Comparison of ENCODE assay signal across 1 cellular context in the genomic region with DNA sequence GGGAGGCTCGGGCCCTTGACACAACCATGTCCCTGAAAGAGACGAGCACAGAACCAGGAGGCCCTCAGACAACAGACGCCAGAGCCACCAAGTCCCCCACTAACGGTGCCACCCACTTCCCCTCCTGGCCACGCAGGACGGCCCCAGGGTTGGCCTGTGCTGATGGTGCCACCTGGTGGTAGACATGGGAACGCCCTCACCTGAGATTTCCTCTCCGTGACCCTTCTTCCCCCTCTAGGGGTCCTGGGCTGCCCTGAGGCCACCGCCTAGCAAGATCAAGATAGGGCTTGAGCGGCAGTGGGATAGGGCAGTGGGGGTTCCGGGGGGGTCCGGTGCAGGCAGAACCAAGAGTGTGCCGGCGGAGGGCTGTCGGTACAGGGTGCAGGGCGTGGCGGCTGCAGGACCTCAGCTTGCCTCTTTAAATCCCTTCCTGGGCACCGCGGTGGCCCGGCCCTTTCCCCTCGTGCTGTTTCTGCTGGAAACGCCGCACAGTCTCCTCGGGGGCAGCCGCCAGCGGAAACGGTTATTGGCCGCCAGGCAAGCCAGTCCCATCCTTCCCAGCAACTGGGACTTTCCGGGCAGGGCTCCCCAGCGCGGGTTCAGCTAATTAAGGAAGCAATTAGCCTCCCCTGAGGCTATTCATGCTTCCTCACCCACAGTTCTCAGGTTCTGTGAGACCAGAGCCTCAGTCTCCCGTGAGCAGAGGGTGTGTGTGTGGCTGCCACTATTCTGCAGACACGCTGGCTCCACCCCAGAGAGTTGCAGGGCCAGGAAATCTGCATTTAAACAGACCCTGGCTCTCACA.
A peak's percentile ranks its signal among the peaks of the same experiment; 100 is the strongest.
TF ChIP-seq lines count a peak whose summit lies in the region.

No MANE protein-coding gene starts in this region.

TF ChIP-seq in WTC11, 78 proteins besides CTCF, POLR2A, EP300 and RAD21 (continued from another document):
- TF ChIP-seq, protein P1, sequence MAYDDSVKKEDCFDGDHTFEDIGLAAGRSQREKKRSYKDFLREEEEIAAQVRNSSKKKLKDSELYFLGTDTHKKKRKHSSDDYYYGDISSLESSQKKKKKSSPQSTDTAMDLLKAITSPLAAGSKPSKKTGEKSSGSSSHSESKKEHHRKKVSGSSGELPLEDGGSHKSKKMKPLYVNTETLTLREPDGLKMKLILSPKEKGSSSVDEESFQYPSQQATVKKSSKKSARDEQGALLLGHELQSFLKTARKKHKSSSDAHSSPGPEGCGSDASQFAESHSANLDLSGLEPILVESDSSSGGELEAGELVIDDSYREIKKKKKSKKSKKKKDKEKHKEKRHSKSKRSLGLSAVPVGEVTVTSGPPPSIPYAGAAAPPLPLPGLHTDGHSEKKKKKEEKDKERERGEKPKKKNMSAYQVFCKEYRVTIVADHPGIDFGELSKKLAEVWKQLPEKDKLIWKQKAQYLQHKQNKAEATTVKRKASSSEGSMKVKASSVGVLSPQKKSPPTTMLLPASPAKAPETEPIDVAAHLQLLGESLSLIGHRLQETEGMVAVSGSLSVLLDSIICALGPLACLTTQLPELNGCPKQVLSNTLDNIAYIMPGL (CRISPR knock-in tag; IDR thresholded peaks at IDR 0.05) = peak; percentile 84
- TF ChIP-seq, protein P2, sequence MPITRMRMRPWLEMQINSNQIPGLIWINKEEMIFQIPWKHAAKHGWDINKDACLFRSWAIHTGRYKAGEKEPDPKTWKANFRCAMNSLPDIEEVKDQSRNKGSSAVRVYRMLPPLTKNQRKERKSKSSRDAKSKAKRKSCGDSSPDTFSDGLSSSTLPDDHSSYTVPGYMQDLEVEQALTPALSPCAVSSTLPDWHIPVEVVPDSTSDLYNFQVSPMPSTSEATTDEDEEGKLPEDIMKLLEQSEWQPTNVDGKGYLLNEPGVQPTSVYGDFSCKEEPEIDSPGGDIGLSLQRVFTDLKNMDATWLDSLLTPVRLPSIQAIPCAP (CRISPR knock-in tag; IDR thresholded peaks at IDR 0.05) = no peak
- peak; percentile 62; the same call in 1 of the 2 replicates for TF ChIP-seq SMAD3 (CRISPR knock-in tag; IDR thresholded peaks at IDR 0.05; ENCODE audit: borderline replicate concordance)
- TF ChIP-seq, protein P3, sequence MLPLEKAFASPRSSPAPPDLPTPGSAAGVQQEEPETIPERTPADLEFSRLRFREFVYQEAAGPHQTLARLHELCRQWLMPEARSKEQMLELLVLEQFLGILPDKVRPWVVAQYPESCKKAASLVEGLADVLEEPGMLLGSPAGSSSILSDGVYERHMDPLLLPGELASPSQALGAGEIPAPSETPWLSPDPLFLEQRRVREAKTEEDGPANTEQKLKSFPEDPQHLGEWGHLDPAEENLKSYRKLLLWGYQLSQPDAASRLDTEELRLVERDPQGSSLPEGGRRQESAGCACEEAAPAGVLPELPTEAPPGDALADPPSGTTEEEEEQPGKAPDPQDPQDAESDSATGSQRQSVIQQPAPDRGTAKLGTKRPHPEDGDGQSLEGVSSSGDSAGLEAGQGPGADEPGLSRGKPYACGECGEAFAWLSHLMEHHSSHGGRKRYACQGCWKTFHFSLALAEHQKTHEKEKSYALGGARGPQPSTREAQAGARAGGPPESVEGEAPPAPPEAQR (CRISPR knock-in tag; IDR thresholded peaks at IDR 0.05) = no peak
- TF ChIP-seq, protein P4, sequence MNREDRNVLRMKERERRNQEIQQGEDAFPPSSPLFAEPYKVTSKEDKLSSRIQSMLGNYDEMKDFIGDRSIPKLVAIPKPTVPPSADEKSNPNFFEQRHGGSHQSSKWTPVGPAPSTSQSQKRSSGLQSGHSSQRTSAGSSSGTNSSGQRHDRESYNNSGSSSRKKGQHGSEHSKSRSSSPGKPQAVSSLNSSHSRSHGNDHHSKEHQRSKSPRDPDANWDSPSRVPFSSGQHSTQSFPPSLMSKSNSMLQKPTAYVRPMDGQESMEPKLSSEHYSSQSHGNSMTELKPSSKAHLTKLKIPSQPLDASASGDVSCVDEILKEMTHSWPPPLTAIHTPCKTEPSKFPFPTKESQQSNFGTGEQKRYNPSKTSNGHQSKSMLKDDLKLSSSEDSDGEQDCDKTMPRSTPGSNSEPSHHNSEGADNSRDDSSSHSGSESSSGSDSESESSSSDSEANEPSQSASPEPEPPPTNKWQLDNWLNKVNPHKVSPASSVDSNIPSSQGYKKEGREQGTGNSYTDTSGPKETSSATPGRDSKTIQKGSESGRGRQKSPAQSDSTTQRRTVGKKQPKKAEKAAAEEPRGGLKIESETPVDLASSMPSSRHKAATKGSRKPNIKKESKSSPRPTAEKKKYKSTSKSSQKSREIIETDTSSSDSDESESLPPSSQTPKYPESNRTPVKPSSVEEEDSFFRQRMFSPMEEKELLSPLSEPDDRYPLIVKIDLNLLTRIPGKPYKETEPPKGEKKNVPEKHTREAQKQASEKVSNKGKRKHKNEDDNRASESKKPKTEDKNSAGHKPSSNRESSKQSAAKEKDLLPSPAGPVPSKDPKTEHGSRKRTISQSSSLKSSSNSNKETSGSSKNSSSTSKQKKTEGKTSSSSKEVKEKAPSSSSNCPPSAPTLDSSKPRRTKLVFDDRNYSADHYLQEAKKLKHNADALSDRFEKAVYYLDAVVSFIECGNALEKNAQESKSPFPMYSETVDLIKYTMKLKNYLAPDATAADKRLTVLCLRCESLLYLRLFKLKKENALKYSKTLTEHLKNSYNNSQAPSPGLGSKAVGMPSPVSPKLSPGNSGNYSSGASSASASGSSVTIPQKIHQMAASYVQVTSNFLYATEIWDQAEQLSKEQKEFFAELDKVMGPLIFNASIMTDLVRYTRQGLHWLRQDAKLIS (CRISPR knock-in tag; IDR thresholded peaks at IDR 0.05; ENCODE audit: borderline replicate concordance) = 0 out of 2 replicates have a peak, but pooled peaks have one; percentile 47
- peak; percentile 57; the same call in 1 of the 2 replicates for TF ChIP-seq FOXP1 (CRISPR knock-in tag; IDR thresholded peaks at IDR 0.05; ENCODE audit: borderline replicate concordance)
- 0 out of 2 replicates have a peak, but pooled peaks have one; percentile 51 for TF ChIP-seq CBFB (CRISPR knock-in tag; IDR thresholded peaks at IDR 0.05; ENCODE audit: low read depth)
- TF ChIP-seq, protein P5, sequence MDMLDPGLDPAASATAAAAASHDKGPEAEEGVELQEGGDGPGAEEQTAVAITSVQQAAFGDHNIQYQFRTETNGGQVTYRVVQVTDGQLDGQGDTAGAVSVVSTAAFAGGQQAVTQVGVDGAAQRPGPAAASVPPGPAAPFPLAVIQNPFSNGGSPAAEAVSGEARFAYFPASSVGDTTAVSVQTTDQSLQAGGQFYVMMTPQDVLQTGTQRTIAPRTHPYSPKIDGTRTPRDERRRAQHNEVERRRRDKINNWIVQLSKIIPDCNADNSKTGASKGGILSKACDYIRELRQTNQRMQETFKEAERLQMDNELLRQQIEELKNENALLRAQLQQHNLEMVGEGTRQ (CRISPR knock-in tag; IDR thresholded peaks at IDR 0.05) = 0 out of 2 replicates have a peak, but pooled peaks have one; percentile 20
- TF ChIP-seq SP1 (CRISPR knock-in tag; conservative IDR thresholded peaks at IDR 0.05) = 0 out of 2 replicates have a peak, but pooled peaks have one; percentile 34
- no peak for TF ChIP-seq CREB1 (CRISPR knock-in tag; IDR thresholded peaks at IDR 0.05)
- peak; percentile 19; the same call in 1 of the 2 replicates for TF ChIP-seq ZNF423 (CRISPR knock-in tag; IDR thresholded peaks at IDR 0.05)
- TF ChIP-seq, protein P6, sequence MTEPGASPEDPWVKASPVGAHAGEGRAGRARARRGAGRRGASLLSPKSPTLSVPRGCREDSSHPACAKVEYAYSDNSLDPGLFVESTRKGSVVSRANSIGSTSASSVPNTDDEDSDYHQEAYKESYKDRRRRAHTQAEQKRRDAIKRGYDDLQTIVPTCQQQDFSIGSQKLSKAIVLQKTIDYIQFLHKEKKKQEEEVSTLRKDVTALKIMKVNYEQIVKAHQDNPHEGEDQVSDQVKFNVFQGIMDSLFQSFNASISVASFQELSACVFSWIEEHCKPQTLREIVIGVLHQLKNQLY (CRISPR knock-in tag; IDR thresholded peaks at IDR 0.05) = 0 out of 2 replicates have a peak, but pooled peaks have one; percentile 18
- peak; percentile 22; the same call in 1 of the 2 replicates for TF ChIP-seq TEAD1 (CRISPR knock-in tag; IDR thresholded peaks at IDR 0.05)
- TF ChIP-seq, protein P7, sequence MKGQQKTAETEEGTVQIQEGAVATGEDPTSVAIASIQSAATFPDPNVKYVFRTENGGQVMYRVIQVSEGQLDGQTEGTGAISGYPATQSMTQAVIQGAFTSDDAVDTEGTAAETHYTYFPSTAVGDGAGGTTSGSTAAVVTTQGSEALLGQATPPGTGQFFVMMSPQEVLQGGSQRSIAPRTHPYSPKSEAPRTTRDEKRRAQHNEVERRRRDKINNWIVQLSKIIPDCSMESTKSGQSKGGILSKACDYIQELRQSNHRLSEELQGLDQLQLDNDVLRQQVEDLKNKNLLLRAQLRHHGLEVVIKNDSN (CRISPR knock-in tag; IDR thresholded peaks at IDR 0.05) = no peak
- TF ChIP-seq PRRX2 (CRISPR knock-in tag; IDR thresholded peaks at IDR 0.05) = no peak
